Comparison of ENCODE assay signal across 11 cellular contexts in the genomic region with DNA sequence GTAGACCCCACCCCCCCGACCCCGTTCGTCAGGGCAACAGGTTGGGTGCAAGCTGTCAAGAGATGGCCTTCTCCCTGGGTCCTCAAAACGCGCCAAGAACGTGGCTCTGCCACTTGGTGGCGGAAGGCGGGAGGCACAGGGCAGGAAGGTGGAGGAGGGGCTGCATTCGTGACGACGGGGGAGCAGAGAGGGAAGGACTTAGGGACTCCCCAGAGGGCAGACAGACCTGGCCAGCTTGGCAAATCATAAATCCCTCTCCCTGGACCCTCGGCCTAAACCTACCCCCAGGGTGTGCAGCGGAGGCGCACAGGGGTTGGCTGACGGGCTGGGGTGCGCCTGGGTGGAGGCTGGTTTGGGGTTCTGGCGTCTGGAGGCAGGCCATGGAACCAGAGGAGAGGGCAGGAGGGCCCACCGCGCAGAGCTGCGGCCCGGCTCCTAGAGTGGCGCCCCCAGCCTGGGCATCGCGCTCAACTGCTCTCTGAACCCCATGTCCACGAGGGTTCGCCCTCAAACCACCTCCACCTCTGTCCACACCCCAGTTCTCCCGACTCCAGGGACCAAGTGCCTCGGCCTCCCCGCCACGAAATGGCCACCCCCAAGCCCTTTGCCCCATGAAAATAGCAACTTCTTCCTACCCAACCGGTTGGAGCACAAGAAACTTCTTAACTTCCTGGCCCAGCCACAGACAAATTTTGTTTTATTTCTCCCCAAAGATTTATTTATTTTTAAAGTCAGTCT. TPM values are rescaled to one million over a fixed set of nuclear protein-coding genes. Genes with fewer than 3 reads are reported as not detected.
DNase-seq lines count a peak whose midpoint lies in the region; ATAC-seq and TF ChIP-seq lines count a peak whose summit lies in the region.
"Had no signal": no experiment of that assay in that cellular context is flagged by ENCODE, and none has a peak within 500 bp of the region (broad histone marks: within the 10 kb centered on the region; RNA-seq: fewer than 3 reads in every experiment).

No MANE protein-coding gene starts in this region.

- peaks cover 0 to 4% of the 10 kb centered on the region in 2 donors for H3K36me3 Mint-ChIP-seq in CD4-positive, alpha-beta memory T cell
- no peaks in the 10 kb centered on the region; a peak in 1 of 7 replicates for H3K36me3 Mint-ChIP-seq in H9 (ENCODE audit: insufficient read depth in 1 of 3, low read depth in 3 of 3)
- H3K36me3 Mint-ChIP-seq in activated naive CD8-positive, alpha-beta T cell treated with anti-CD3 and anti-CD28 coated beads, Interleukin-2, amount 10 ng/mL, durations not matched to agents 7 days and 5 days, result no peaks in the 10 kb centered on the region
- H3K36me3 Mint-ChIP-seq in naive B cell, result peaks cover 6 to 19% of the 10 kb centered on the region in 2 donors

- no peaks in the 10 kb centered on the region for H3K9me3 ChIP-seq in CD4-positive, alpha-beta memory T cell (ENCODE audit: control insufficient read depth in 1 of 2, low read length in 2 of 2)
- no peaks in the 10 kb centered on the region for H3K9me3 ChIP-seq in H9 (ENCODE audit: control insufficient read depth, low read depth, low read length)
- H3K9me3 ChIP-seq: Peyer's patch had no signal

- H3K14ac ChIP-seq in H9 (ENCODE audit: insufficient read depth, low read length), result no peak overlapping the region

- TF ChIP-seq CTCF in H9 (conservative IDR thresholded peaks at IDR 0.05), result peak; percentile 51

- no peak overlapping the region for H4K8ac ChIP-seq in H9 (replicated peaks; ENCODE audit: insufficient read length, low read depth, low read length)

- no peak overlapping the region for H4K5ac ChIP-seq in H9 (ENCODE audit: insufficient read length, low read depth, low read length)

- intact Hi-C loops in CD4-positive, alpha-beta memory T cell (cut with micrococcal nuclease), result no loop called here

- H3K27me3 Mint-ChIP-seq in CD4-positive, alpha-beta memory T cell, result peaks cover 82 to 86% of the 10 kb centered on the region in 2 donors
- H3K27me3 Mint-ChIP-seq in H9 (ENCODE audit: low read depth) (peaks cover 100% of the 10 kb centered on the region), naive B cell (peaks cover 80 to 92% (median 92%) of the 10 kb centered on the region in 3 donors)
- H3K27me3 Mint-ChIP-seq in activated naive CD8-positive, alpha-beta T cell treated with anti-CD3 and anti-CD28 coated beads, Interleukin-2, amount 10 ng/mL, durations not matched to agents 7 days and 5 days, result peaks cover 98% of the 10 kb centered on the region

- H2AFZ ChIP-seq in H9 (ENCODE audit: low read length), result no peak overlapping the region

- no peak overlapping the region for H2BK5ac ChIP-seq in H9 (ENCODE audit: insufficient read length, low read length)

- no peak overlapping the region for H3K18ac ChIP-seq in H9 (ENCODE audit: insufficient read length, low read depth, low read length)

- H3K4me1 ChIP-seq in CD4-positive, alpha-beta memory T cell (ENCODE audit: insufficient read depth, low read length), result peaks cover 67% of the 10 kb centered on the region
- H3K4me1 ChIP-seq in H9 (ENCODE audit: insufficient read depth, low read length), result no peaks in the 10 kb centered on the region; the same call in 1 of the 2 replicates

- no peak overlapping the region for H3K4ac ChIP-seq in H9 (ENCODE audit: low read depth, low read length)

- peak overlapping the region; percentile 31 to 81 (median 56) for H3K4me3 Mint-ChIP-seq in CD4-positive, alpha-beta memory T cell
- peak overlapping the region; percentile 10 to 75; a peak in 4 of 5 replicates for H3K4me3 Mint-ChIP-seq in H9
- H3K4me3 Mint-ChIP-seq in activated naive CD8-positive, alpha-beta T cell treated with anti-CD3 and anti-CD28 coated beads, Interleukin-2, amount 10 ng/mL, durations not matched to agents 7 days and 5 days, result peak overlapping the region; percentile 77
- H3K4me3 Mint-ChIP-seq in naive B cell, result peak overlapping the region in 6 of 8 donors; percentile 12 to 64 (median 55)
- H3K4me3 Mint-ChIP-seq: dendritic cell treated with granulocyte-macrophage colony-stimulating factor and Interleukin-4, amounts not matched to agents 40 ng/mL and 50 ng/mL, for 4 days had no signal

- no peaks in the 10 kb centered on the region for H3K79me2 ChIP-seq in H9 (ENCODE audit: insufficient read depth, low read length)

- peak overlapping the region; percentile 3 for H3K4me2 ChIP-seq in H9 (ENCODE audit: insufficient read depth, insufficient read length, low read length)

- POLR2A ChIA-PET in CD4-positive, alpha-beta memory T cell (lab: Charles Lee; ENCODE audit: partially characterized antibody), result interaction anchor here (1.4 to 1.6 kb wide), 2 partner anchors 16 to 289 kb away, joined by 3 to 5 read pairs; no protein-coding TSS in a partner anchor
- POLR2A ChIA-PET in activated naive CD8-positive, alpha-beta T cell treated with anti-CD3 and anti-CD28 coated beads, Interleukin-2, amount 10 ng/mL, durations not matched to agents 7 days and 5 days (lab: Charles Lee), result no interaction called here

- no peak overlapping the region for H3K56ac ChIP-seq in H9 (ENCODE audit: insufficient read length, low read depth, low read length)

- no peak overlapping the region for H3T11ph ChIP-seq in H9 (ENCODE audit: low read length)

- no peak overlapping the region for H3K23ac ChIP-seq in H9 (ENCODE audit: insufficient read length, low read depth, low read length)

- no peaks in the 10 kb centered on the region for H3K23me2 ChIP-seq in H9 (ENCODE audit: insufficient read length, low read depth, low read length, poor library complexity, severe bottlenecking)

- H3K27ac ChIP-seq in CD4-positive, alpha-beta memory T cell (ENCODE audit: low read depth, low read length), result no peak overlapping the region
- H3K27ac ChIP-seq in H9 (ENCODE audit: insufficient read length, low read depth, low read length), result no peak overlapping the region
- H3K27ac ChIP-seq: Peyer's patch had no signal

- peak in 3 of 5 donors; percentile 49 to 65 (median 53) for DNase-seq in CD4-positive, alpha-beta memory T cell
- DNase-seq in H9, result peak; percentile 84
- peak; percentile 55 for DNase-seq in activated naive CD8-positive, alpha-beta T cell treated with anti-CD3 and anti-CD28 coated beads, Interleukin-2, amount 10 ng/mL, durations not matched to agents 7 days and 5 days
- no peak for DNase-seq in naive B cell
- DNase-seq in CD1c-positive myeloid dendritic cell (ENCODE audit: extremely low spot score), result no peak
- DNase-seq in epidermal melanocyte (ENCODE audit: insufficient read length, low spot score), result no peak
- DNase-seq: DMS53 had no signal

- no peak overlapping the region for H2BK20ac ChIP-seq in H9 (ENCODE audit: low read depth, low read length, poor library complexity, severe bottlenecking)

- WGBS in H9 (ENCODE audit: extremely low coverage, insufficient read length, low lambda C conversion rate), result no CpG with 5 or more reads among the region's 31 CpGs

- no peaks in the 10 kb centered on the region for H4K20me1 ChIP-seq in H9 (ENCODE audit: control insufficient read depth, insufficient read depth, insufficient read length)

- no peak overlapping the region for H3K4me3 ChIP-seq in CD4-positive, alpha-beta memory T cell (ENCODE audit: low read length in 2 of 2)
- H3K4me3 ChIP-seq: Peyer's patch had no signal

- CTCF ChIA-PET in CD4-positive, alpha-beta memory T cell (lab: Charles Lee; ENCODE audit: partially characterized antibody), result no interaction called here

- no peak overlapping the region for H3K9ac ChIP-seq in H9 (ENCODE audit: extremely low read depth, insufficient read length, low read length)

- H3K36me3 ChIP-seq in CD4-positive, alpha-beta memory T cell (ENCODE audit: insufficient read depth, low read length), result no peaks in the 10 kb centered on the region
- H3K36me3 ChIP-seq: Peyer's patch had no signal

- no peaks in the 10 kb centered on the region for H3K79me1 ChIP-seq in H9 (ENCODE audit: insufficient read depth, low read depth, low read length, poor library complexity, severe bottlenecking)

- H2BK15ac ChIP-seq in H9 (ENCODE audit: low read depth, low read length), result no peak overlapping the region

- peaks cover 96% of the 10 kb centered on the region for H3K27me3 ChIP-seq in CD4-positive, alpha-beta memory T cell (ENCODE audit: insufficient read depth, low read length)
- H3K27me3 ChIP-seq in H9 (ENCODE audit: insufficient read depth, low read length), result peaks cover 100% of the 10 kb centered on the region

- no peak overlapping the region for H2BK12ac ChIP-seq in H9 (ENCODE audit: insufficient read length, low read depth, low read length)

- peak; percentile 21 for ATAC-seq in activated naive CD8-positive, alpha-beta T cell treated with anti-CD3 and anti-CD28 coated beads, Interleukin-2, amount 10 ng/mL, durations not matched to agents 7 days and 5 days (ENCODE audit: low read depth)
- ATAC-seq in naive B cell (ENCODE audit: low read depth in 2 of 2) (peak in 1 of 2 donors; percentile 35), GM21786 (IDR thresholded peaks at IDR 0.05; ENCODE audit: unreplicated experiment) (no peak), HG02763 (IDR thresholded peaks at IDR 0.05; ENCODE audit: unreplicated experiment) (no peak)

- H2BK120ac ChIP-seq in H9 (ENCODE audit: low read depth, low read length, poor library complexity, severe bottlenecking), result no peak overlapping the region

- no peak overlapping the region for H2AK5ac ChIP-seq in H9 (ENCODE audit: insufficient read length, low read length)

- H3K4me1 Mint-ChIP-seq in CD4-positive, alpha-beta memory T cell, result peaks cover 38 to 82% (median 58%) of the 10 kb centered on the region in 4 donors
- peaks cover 40 to 75% of the 10 kb centered on the region in 2 experiments for H3K4me1 Mint-ChIP-seq in H9
- H3K4me1 Mint-ChIP-seq in activated naive CD8-positive, alpha-beta T cell treated with anti-CD3 and anti-CD28 coated beads, Interleukin-2, amount 10 ng/mL, durations not matched to agents 7 days and 5 days, result peaks cover 52% of the 10 kb centered on the region
- peaks cover 48 to 65% (median 49%) of the 10 kb centered on the region in 3 donors for H3K4me1 Mint-ChIP-seq in naive B cell

- H3K9me3 Mint-ChIP-seq in CD4-positive, alpha-beta memory T cell, result peaks cover 0 to 32% (median 9%) of the 10 kb centered on the region in 8 donors
- H3K9me3 Mint-ChIP-seq in H9 (peaks cover 0 to 17% of the 10 kb centered on the region in 2 experiments; a peak in 4 of 5 replicates), naive B cell (peaks cover 0 to 44% (median 20%) of the 10 kb centered on the region in 7 donors)
- H3K9me3 Mint-ChIP-seq in activated naive CD8-positive, alpha-beta T cell treated with anti-CD3 and anti-CD28 coated beads, Interleukin-2, amount 10 ng/mL, durations not matched to agents 7 days and 5 days, result no peaks in the 10 kb centered on the region
- H3K9me3 Mint-ChIP-seq: dendritic cell treated with granulocyte-macrophage colony-stimulating factor and Interleukin-4, amounts not matched to agents 40 ng/mL and 50 ng/mL, for 4 days had no signal

- H4K91ac ChIP-seq in H9 (ENCODE audit: insufficient read length, low read depth, low read length), result no peak overlapping the region

- H3K27ac Mint-ChIP-seq in CD4-positive, alpha-beta memory T cell, result peak overlapping the region in 5 of 7 donors; percentile 19 to 82 (median 79)
- H3K27ac Mint-ChIP-seq in H9, result no peak overlapping the region
- H3K27ac Mint-ChIP-seq in activated naive CD8-positive, alpha-beta T cell treated with anti-CD3 and anti-CD28 coated beads, Interleukin-2, amount 10 ng/mL, durations not matched to agents 7 days and 5 days, result no peak overlapping the region
- H3K27ac Mint-ChIP-seq in naive B cell, result peak overlapping the region in 5 of 6 donors; percentile 16 to 84 (median 63)
- H3K27ac Mint-ChIP-seq: dendritic cell treated with granulocyte-macrophage colony-stimulating factor and Interleukin-4, amounts not matched to agents 40 ng/mL and 50 ng/mL, for 4 days had no signal

RNA-seq across cellular contexts. Expression of a gene that starts 10.8 kb away (rescaled TPM):
- 10 to 100 TPM; 61.9 to 63.8 TPM for total RNA-seq in CD4-positive, alpha-beta memory T cell
- polyA plus RNA-seq in CD4-positive, alpha-beta memory T cell, result 10 to 100 TPM; 64.8 to 79.7 TPM
- total RNA-seq in H9 (2021), result 0.31 TPM in 2 replicates
- total RNA-seq in activated naive CD8-positive, alpha-beta T cell treated with anti-CD3 and anti-CD28 coated beads, Interleukin-2, amount 10 ng/mL, durations not matched to agents 7 days and 5 days, result 10 to 100 TPM; 48.3 to 49.1 TPM
- under 1 TPM in 3 of 6 donors, not detected in 3; 0.12 to 0.26 (median 0.14) TPM for polyA plus RNA-seq in naive B cell (ENCODE audit: low read depth in 6 of 6)

Comparison
In these comparisons a context has a peak if more than half of its experiments do, and no peak if none do; other contexts are left out.
1. DNase-seq: peak in CD4-positive, alpha-beta memory T cell (3 of 5), H9 (single experiment) and activated naive CD8-positive, alpha-beta T cell treated with anti-CD3 and anti-CD28 coated beads, Interleukin-2, amount 10 ng/mL, durations not matched to agents 7 days and 5 days (single experiment); none in naive B cell (single experiment), CD1c-positive myeloid dendritic cell (single experiment) and epidermal melanocyte (single experiment).
2. H3K27ac Mint-ChIP-seq: peak in CD4-positive, alpha-beta memory T cell (5 of 7) and naive B cell (5 of 6); none in H9 (0 of 3) and activated naive CD8-positive, alpha-beta T cell treated with anti-CD3 and anti-CD28 coated beads, Interleukin-2, amount 10 ng/mL, durations not matched to agents 7 days and 5 days (single experiment).
3. RNA of a gene that starts 10.8 kb away (total RNA-seq): 61.9 to 63.8 TPM in CD4-positive, alpha-beta memory T cell and 48.3 to 49.1 TPM in activated naive CD8-positive, alpha-beta T cell treated with anti-CD3 and anti-CD28 coated beads, Interleukin-2, amount 10 ng/mL, durations not matched to agents 7 days and 5 days; 0.31 TPM in H9; every median in the first group is over 10 times any median in the second.
4. Peak in every context shown above with its lines, with median percentiles within 50 percentile points of each other: H3K4me3 Mint-ChIP-seq.